Comparison of ENCODE assay signal across 18 cellular contexts in the genomic region with DNA sequence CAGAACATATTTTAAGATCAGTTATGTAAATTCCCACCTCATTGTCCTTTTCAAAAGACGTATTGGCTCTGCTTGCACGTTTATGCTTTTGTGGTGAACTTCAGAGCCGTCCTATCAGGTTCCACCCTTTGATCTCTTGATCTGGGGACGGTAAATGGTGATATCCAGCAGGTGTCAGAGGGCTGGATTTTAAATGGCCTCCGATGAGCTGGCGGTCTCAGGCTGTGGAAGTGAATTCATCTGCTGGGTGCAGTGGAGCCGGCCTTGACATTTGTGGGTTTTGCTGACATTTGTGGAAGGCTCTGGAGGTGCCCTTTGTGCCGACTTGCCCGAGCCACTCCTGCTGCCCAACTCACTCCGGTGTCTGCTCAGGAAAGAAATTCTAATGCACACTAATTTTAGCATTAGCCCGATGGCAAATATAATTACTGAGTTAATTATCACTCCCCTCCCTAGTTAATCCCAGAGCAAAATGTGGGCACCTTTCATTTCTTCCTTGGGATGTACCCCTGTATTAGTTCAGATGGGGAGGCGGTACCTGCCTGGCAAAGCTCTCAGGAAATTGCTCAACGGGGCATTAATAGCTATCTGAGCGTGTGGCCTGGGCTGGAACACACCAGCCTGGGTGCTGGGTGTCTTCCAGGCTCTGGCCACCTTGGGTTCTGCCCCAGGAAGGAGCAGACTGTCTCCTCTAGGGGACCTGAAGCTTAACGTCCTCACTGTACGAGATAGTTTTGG. TPM values are rescaled to one million over a fixed set of nuclear protein-coding genes. Genes with fewer than 3 reads are reported as not detected.
DNase-seq lines count a peak whose midpoint lies in the region; ATAC-seq and TF ChIP-seq lines count a peak whose summit lies in the region.
"Had no signal": no experiment of that assay in that cellular context is flagged by ENCODE, and none has a peak within 500 bp of the region (broad histone marks: within the 10 kb centered on the region; RNA-seq: fewer than 3 reads in every experiment).

No MANE protein-coding gene starts in this region.

- TF ChIP-seq CTCF in RWPE2 (IDR thresholded peaks at IDR 0.05; ENCODE audit: poor library complexity, severe bottlenecking) = no peak
- peak; percentile 4 for TF ChIP-seq CTCF in epithelial cell of proximal tubule (conservative IDR thresholded peaks at IDR 0.05; ENCODE audit: low read depth, low read length)
- no peak for TF ChIP-seq CTCF in right lobe of liver (IDR thresholded peaks at IDR 0.05)
- TF ChIP-seq CTCF in tibial artery (IDR thresholded peaks at IDR 0.05) = no peak

- H3K9me3 ChIP-seq in RWPE2 (ENCODE audit: severe bottlenecking) (no peaks in the 10 kb centered on the region), right lobe of liver (no peaks in the 10 kb centered on the region), tibial artery (no peaks in the 10 kb centered on the region), aorta (ENCODE audit: control insufficient read depth, low read length) (no peaks in the 10 kb centered on the region)

- peaks cover 17% of the 10 kb centered on the region for H3K4me1 ChIP-seq in RWPE2 (ENCODE audit: insufficient read depth, poor library complexity, severe bottlenecking)
- H3K4me1 ChIP-seq in right lobe of liver = peaks cover 2 to 84% (median 37%) of the 10 kb centered on the region in 4 donors
- H3K4me1 ChIP-seq in tibial artery = peaks cover 5 to 83% (median 60%) of the 10 kb centered on the region in 4 donors
- no peaks in the 10 kb centered on the region for H3K4me1 ChIP-seq in aorta (ENCODE audit: control insufficient read depth in 1 of 2, insufficient read depth in 2 of 2, low read length in 2 of 2)

- ATAC-seq in RWPE2 (ENCODE audit: low read depth) (peak; percentile 84), right lobe of liver (peak; percentile 75 to 82 (median 75)), aorta (ENCODE audit: low FRiP score) (no peak), HG02938 (IDR thresholded peaks at IDR 0.05; ENCODE audit: unreplicated experiment) (no peak)
- ATAC-seq: activated CD4-positive, alpha-beta T cell treated with anti-CD3 and anti-CD28 coated beads for 36 hours had no signal

- H3K36me3 ChIP-seq in RWPE2 (ENCODE audit: low read depth) = no peaks in the 10 kb centered on the region
- no peaks in the 10 kb centered on the region for H3K36me3 ChIP-seq in right lobe of liver
- H3K36me3 ChIP-seq in tibial artery = no peaks in the 10 kb centered on the region
- H3K36me3 ChIP-seq in aorta (ENCODE audit: control insufficient read depth in 1 of 2, insufficient read depth in 2 of 2, low read length in 1 of 2) = no peaks in the 10 kb centered on the region

- intact Hi-C loops in right lobe of liver (cut with DNase I) (loop anchor here in 1 of 2 donors (10.0 kb wide), 1 partner anchor 53 kb away; no protein-coding TSS in a partner anchor), tibial artery (cut with DNase I; ENCODE audit: low total_unique reads) (no loop called here), aorta (cut with DNase I) (no loop called here)

- H3K27ac ChIP-seq in RWPE2 (ENCODE audit: poor library complexity, severe bottlenecking) = peak overlapping the region; percentile 75
- H3K27ac ChIP-seq in right lobe of liver = peak overlapping the region; percentile 54 to 77 (median 65)
- H3K27ac ChIP-seq in tibial artery = peak overlapping the region; percentile 70 to 74
- H3K27ac ChIP-seq in aorta (ENCODE audit: low read depth in 1 of 2, low read length in 2 of 2) = peak overlapping the region in 1 of 2 donors; percentile 62
- H3K27ac ChIP-seq: KMS-11, PC-9 had no signal

- H3K27me3 ChIP-seq in RWPE2 (ENCODE audit: insufficient read depth, poor library complexity, severe bottlenecking) (no peaks in the 10 kb centered on the region), right lobe of liver (no peaks in the 10 kb centered on the region), tibial artery (no peaks in the 10 kb centered on the region), aorta (ENCODE audit: control insufficient read depth in 1 of 2, insufficient read depth in 2 of 2, low read length in 1 of 2) (no peaks in the 10 kb centered on the region)

- DNase-seq in RWPE2 (ENCODE audit: low spot score) (no peak), epithelial cell of proximal tubule (ENCODE audit: low read depth) (no peak), right lobe of liver (peak; percentile 73 to 85 (median 85)), tibial artery (no peak), aorta (no peak), NCI-H1105 (lab: John Stamatoyannopoulos, UW) (no peak)
- DNase-seq: activated CD4-positive, alpha-beta T cell treated with anti-CD3 and anti-CD28 coated beads for 36 hours; AML-193; cerebellar nuclear complex; COR-L47; effector memory CD4-positive, alpha-beta T cell; left cardiac atrium; NCI-H1417; NCI-H774; PC-9; stimulated activated CD4-positive, alpha-beta T cell treated with anti-CD3 and anti-CD28 coated beads, Interleukin-4, amount 100 ng/mL, for 24 hours had no signal

- WGBS in right lobe of liver (ENCODE audit: insufficient coverage, low coverage, low lambda C conversion rate, missing lambda C conversion rate) = 24% methylated on average over 12 of the region's 16 CpGs
- WGBS in aorta, 2 donors = 61% methylated on average over 16 of the region's 16 CpGs

- TF ChIP-seq POLR2A in right lobe of liver (IDR thresholded peaks at IDR 0.05) = peak; percentile 26

- H3K4me3 ChIP-seq in RWPE2 (ENCODE audit: severe bottlenecking) = no peak overlapping the region
- peak overlapping the region; percentile 16 for H3K4me3 ChIP-seq in epithelial cell of proximal tubule (ENCODE audit: low read depth, low read length)
- H3K4me3 ChIP-seq in right lobe of liver = peak overlapping the region in 1 of 3 donors; percentile 1
- H3K4me3 ChIP-seq in tibial artery = peak overlapping the region in 1 of 2 donors; percentile 10
- no peak overlapping the region for H3K4me3 ChIP-seq in aorta (ENCODE audit: low read length in 2 of 2)
- H3K4me3 ChIP-seq: PC-9 had no signal

RNA-seq across cellular contexts. Expression of gene LRP5, which starts 9.1 kb away (rescaled TPM):
- total RNA-seq in epithelial cell of proximal tubule = 22.4 and 31.4 TPM in 2 replicates
- total RNA-seq in right lobe of liver = 100 to 1,000 TPM in 2 of 6 experiments, 10 to 100 TPM in 4; 74.4 to 120 (median 88.2) TPM
- 100 to 1,000 TPM in 1 of 2 donors, 10 to 100 TPM in 1; 85.9 to 103 TPM for total RNA-seq in aorta
- 10 to 100 TPM; 23.9 to 53.2 TPM for polyA plus RNA-seq in aorta

RNA-seq across cellular contexts. Expression of gene C11orf24, which starts 49.7 kb away (rescaled TPM):
- total RNA-seq in epithelial cell of proximal tubule (46.4 and 77.3 TPM in 2 replicates), right lobe of liver (10 to 100 TPM; 39.4 to 70.9 (median 62.4) TPM), aorta (10 to 100 TPM; 48.9 to 65.5 TPM)
- 10 to 100 TPM; 37.7 to 39.1 TPM for polyA plus RNA-seq in aorta

Comparison
In these comparisons a context has a peak if more than half of its experiments do, and no peak if none do; other contexts are left out.
1. ATAC-seq: peak in RWPE2 (single experiment) and right lobe of liver (4 of 4); none in aorta (single experiment) and HG02938 (single experiment).
2. DNase-seq: peak in right lobe of liver (3 of 3); none in RWPE2 (single experiment), epithelial cell of proximal tubule (single experiment), tibial artery (0 of 2), aorta (0 of 2) and NCI-H1105 (single experiment).